8 cellular contexts compared by ENCODE assay signal in the genomic region with DNA sequence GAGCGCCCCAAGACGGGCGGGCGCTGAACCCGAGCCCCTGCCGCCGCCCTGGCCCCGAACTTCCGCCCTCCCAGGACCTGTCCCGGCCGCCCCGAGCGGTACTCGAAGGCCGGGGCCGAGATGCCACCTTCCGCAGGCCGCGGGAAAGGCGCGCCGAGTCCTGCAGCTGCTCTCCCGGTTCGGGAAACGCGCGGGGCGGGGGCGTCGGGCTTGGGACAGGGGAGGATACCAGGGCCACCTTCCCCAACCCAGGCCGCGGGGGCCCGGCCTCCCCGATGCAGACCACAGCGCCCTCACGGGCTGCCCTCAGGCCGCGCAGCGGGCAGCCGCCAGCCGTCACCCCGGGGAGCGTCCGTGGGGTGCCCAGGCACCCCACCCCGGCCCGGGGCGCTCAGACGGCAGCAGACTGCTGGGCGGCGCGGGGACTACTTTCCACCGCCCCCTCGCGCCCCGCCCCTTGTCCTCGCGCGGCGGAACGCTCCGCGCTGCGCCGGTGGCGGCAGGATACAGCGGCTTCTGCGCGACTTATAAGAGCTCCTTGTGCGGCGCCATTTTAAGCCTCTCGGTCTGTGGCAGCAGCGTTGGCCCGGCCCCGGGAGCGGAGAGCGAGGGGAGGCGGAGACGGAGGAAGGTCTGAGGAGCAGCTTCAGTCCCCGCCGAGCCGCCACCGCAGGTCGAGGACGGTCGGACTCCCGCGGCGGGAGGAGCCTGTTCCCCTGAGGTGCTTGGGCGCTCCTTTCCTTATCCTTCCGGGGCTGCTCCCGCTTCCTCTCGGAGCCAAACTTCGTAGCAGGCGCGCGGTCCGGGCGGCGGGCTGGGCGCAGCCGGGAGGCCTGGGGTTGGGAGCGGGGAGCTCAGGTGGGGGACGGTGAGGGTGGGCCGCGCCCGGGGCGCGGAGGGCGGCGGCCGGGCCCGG. TPM values are rescaled to one million over a fixed set of nuclear protein-coding genes. Genes with fewer than 3 reads are reported as not detected.
DNase-seq lines count a peak whose midpoint lies in the region; ATAC-seq and TF ChIP-seq lines count a peak whose summit lies in the region.

TSS of gene CTNNB1 (plus strand) at position 556 of the 916 bp plus-strand sequence. CDS start 24,564 bp downstream, outside the sequence.

- TF ChIP-seq POLR2A in testis (IDR thresholded peaks at IDR 0.05): peak; percentile 86

- H3K27ac Mint-ChIP-seq in H9: peak within 1 kb of the TSS; percentile 88 to 96 (median 93)
- peak within 1 kb of the TSS; percentile 98 for H3K27ac Mint-ChIP-seq in activated naive CD4-positive, alpha-beta T cell treated with anti-CD3 and anti-CD28 coated beads, Interleukin-2, amount 50 U/mL, for 24 hours

- H3K27me3 ChIP-seq in H9 (ENCODE audit: insufficient read depth, low read length) (no peaks in the 10 kb centered on the region), MG63 (no peaks in the 10 kb centered on the region), SK-N-SH (ENCODE audit: insufficient read depth) (peaks cover 4% of the 10 kb centered on the region; the same call in 1 of the 2 replicates), testis (no peaks in the 10 kb centered on the region)

- no peak within 1 kb of the TSS; the same call in 1 of the 2 replicates for H3K4ac ChIP-seq in H9 (ENCODE audit: low read depth, low read length)

- H3K79me2 ChIP-seq in H9 (ENCODE audit: insufficient read depth, low read length): peaks cover 30% of the 10 kb centered on the region; the same call in 1 of the 2 replicates
- H3K79me2 ChIP-seq in SK-N-SH (ENCODE audit: insufficient read depth): peaks cover 51% of the 10 kb centered on the region

- peak within 1 kb of the TSS; percentile 96 for H2BK120ac ChIP-seq in H9 (ENCODE audit: low read depth, low read length, poor library complexity, severe bottlenecking)

- WGBS in H9 (ENCODE audit: extremely low coverage, insufficient read length, low lambda C conversion rate): no CpG with 5 or more reads among the region's 112 CpGs
- WGBS in SK-N-SH (ENCODE audit: low lambda C conversion rate): 0% methylated on average over 18 of the region's 112 CpGs
- WGBS in testis, 2 donors: 0% methylated on average over 86 of the region's 112 CpGs; no CpG with 5 or more reads in 1 of the 2 donors

- TF ChIP-seq RAD21 in SK-N-SH (IDR thresholded peaks at IDR 0.05; ENCODE audit: low read length): no peak; the same call in 1 of the 2 replicates

- no peak within 1 kb of the TSS for H4K91ac ChIP-seq in H9 (ENCODE audit: insufficient read length, low read depth, low read length)

- no peaks in the 10 kb centered on the region for H3K36me3 ChIP-seq in MG63
- H3K36me3 ChIP-seq in SK-N-SH (replicated peaks in 1 of 2; ENCODE audit: control insufficient read depth in 1 of 2, insufficient read depth in 2 of 2, low read length in 1 of 2): no peaks in the 10 kb centered on the region
- H3K36me3 ChIP-seq in testis (ENCODE audit: low read depth, missing control alignments): no peaks in the 10 kb centered on the region

- H2AK5ac ChIP-seq in H9 (ENCODE audit: insufficient read length, low read length): no peak within 1 kb of the TSS

- no peaks in the 10 kb centered on the region for H3K9me3 Mint-ChIP-seq in H9
- no peaks in the 10 kb centered on the region for H3K9me3 Mint-ChIP-seq in activated naive CD4-positive, alpha-beta T cell treated with anti-CD3 and anti-CD28 coated beads, Interleukin-2, amount 50 U/mL, for 24 hours

- H2BK12ac ChIP-seq in H9 (ENCODE audit: insufficient read length, low read depth, low read length): peak within 1 kb of the TSS; percentile 87

- no peak within 1 kb of the TSS for H4K8ac ChIP-seq in H9 (replicated peaks; ENCODE audit: insufficient read length, low read depth, low read length)

- H3K23ac ChIP-seq in H9 (ENCODE audit: insufficient read length, low read depth, low read length): no peak within 1 kb of the TSS

- H2BK15ac ChIP-seq in H9 (ENCODE audit: low read depth, low read length): no peak within 1 kb of the TSS; the same call in 1 of the 2 replicates

- TF ChIP-seq CTCF in H9 (conservative IDR thresholded peaks at IDR 0.05) (no peak; the same call in 1 of the 3 replicates), SK-N-SH (IDR thresholded peaks at IDR 0.05) (0 out of 2 replicates have a peak, but pooled peaks have one; percentile 9), omental fat pad (IDR thresholded peaks at IDR 0.05) (no peak), testis (IDR thresholded peaks at IDR 0.05) (peak in 2 of 3 experiments; percentile 16 to 36)

- H3F3A ChIP-seq in SK-N-SH (replicated peaks; ENCODE audit: insufficient read depth): no peaks in the 10 kb centered on the region

- H3K4me1 ChIP-seq in H9 (ENCODE audit: insufficient read depth, low read length) (peaks cover 5% of the 10 kb centered on the region; the same call in 1 of the 2 replicates), SK-N-SH (ENCODE audit: control insufficient read depth in 1 of 2, insufficient read depth in 2 of 2, low read depth in 1 of 2, low read length in 1 of 2) (peaks cover 11 to 13% of the 10 kb centered on the region in 2 experiments; a peak in 3 of 4 replicates), testis (peaks cover 19% of the 10 kb centered on the region)

- no peak within 1 kb of the TSS for H3K56ac ChIP-seq in H9 (ENCODE audit: insufficient read length, low read depth, low read length)

- H3K79me1 ChIP-seq in H9 (ENCODE audit: insufficient read depth, low read depth, low read length, poor library complexity, severe bottlenecking): no peaks in the 10 kb centered on the region

- POLR2A ChIA-PET in SK-N-SH (lab: Yijun Ruan, JAX): interaction anchor here (0.5 to 2.8 kb wide), 28 partner anchors 9 to 693 kb away, joined by 3 to 34 read pairs (median 4); partner anchors contain the start of genes ZNF620 and ZNF621

- H3K9me3 ChIP-seq in H9 (ENCODE audit: control insufficient read depth, low read depth, low read length): no peaks in the 10 kb centered on the region
- H3K9me3 ChIP-seq in MG63: no peaks in the 10 kb centered on the region
- H3K9me3 ChIP-seq in SK-N-SH: no peaks in the 10 kb centered on the region
- no peaks in the 10 kb centered on the region for H3K9me3 ChIP-seq in testis

- peaks cover 3 to 9% (median 7%) of the 10 kb centered on the region in 3 experiments; a peak in 5 of 7 replicates for H3K36me3 Mint-ChIP-seq in H9 (ENCODE audit: insufficient read depth in 1 of 3, low read depth in 3 of 3)
- H3K36me3 Mint-ChIP-seq in activated naive CD4-positive, alpha-beta T cell treated with anti-CD3 and anti-CD28 coated beads, Interleukin-2, amount 50 U/mL, for 24 hours: no peaks in the 10 kb centered on the region

- peak within 1 kb of the TSS; percentile 94 for H4K5ac ChIP-seq in H9 (ENCODE audit: insufficient read length, low read depth, low read length)

- H3K27me3 Mint-ChIP-seq in H9 (ENCODE audit: low read depth): no peaks in the 10 kb centered on the region; the same call in 1 of the 2 replicates
- peaks cover under 1% of the 10 kb centered on the region for H3K27me3 Mint-ChIP-seq in activated naive CD4-positive, alpha-beta T cell treated with anti-CD3 and anti-CD28 coated beads, Interleukin-2, amount 50 U/mL, for 24 hours

- peak within 1 kb of the TSS; percentile 80 for H2AFZ ChIP-seq in H9 (ENCODE audit: low read length)
- peak within 1 kb of the TSS; percentile 95 for H2AFZ ChIP-seq in SK-N-SH (ENCODE audit: low read depth)

- H3K27ac ChIP-seq in H9 (ENCODE audit: insufficient read length, low read depth, low read length): peak within 1 kb of the TSS; percentile 84
- H3K27ac ChIP-seq in SK-N-SH (ENCODE audit: low read depth in 2 of 2, low read length in 1 of 2): peak within 1 kb of the TSS; percentile 90 to 97
- H3K27ac ChIP-seq in testis: peak within 1 kb of the TSS; percentile 98 to 99

- H3K9ac ChIP-seq in H9 (ENCODE audit: extremely low read depth, insufficient read length, low read length): peak within 1 kb of the TSS; percentile 99
- H3K9ac ChIP-seq in SK-N-SH: peak within 1 kb of the TSS; percentile 99

- no peaks in the 10 kb centered on the region for H3K9me2 ChIP-seq in SK-N-SH

- peak in 1 of 2 experiments; percentile 59; a peak in 1 of 4 replicates for TF ChIP-seq EP300 in SK-N-SH (IDR thresholded peaks at IDR 0.05; ENCODE audit: borderline replicate concordance in 1 of 2, low read depth in 1 of 2, low read length in 1 of 2)

- DNase-seq in GF-D8 (lab: John Stamatoyannopoulos, UW) (peak; percentile 60), H9 (peak; percentile 88), MG63 (peak; percentile 86), SK-N-SH (peak; percentile 90), glomerular endothelial cell (ENCODE audit: extremely low read depth, low read depth, low spot score) (peak; percentile 39), omental fat pad (ENCODE audit: low spot score) (peak; percentile 86), testis (peak; percentile 96)

- H3K18ac ChIP-seq in H9 (ENCODE audit: insufficient read length, low read depth, low read length): peak within 1 kb of the TSS; percentile 100

- peak within 1 kb of the TSS; percentile 83 for H3T11ph ChIP-seq in H9 (ENCODE audit: low read length)

- peak; percentile 96 for ATAC-seq in omental fat pad (ENCODE audit: low FRiP score)

- peak within 1 kb of the TSS; percentile 85 for H2BK5ac ChIP-seq in H9 (ENCODE audit: insufficient read length, low read length)

- peak within 1 kb of the TSS; percentile 84 to 93 for H3K4me3 Mint-ChIP-seq in H9
- peak within 1 kb of the TSS; percentile 98 for H3K4me3 Mint-ChIP-seq in activated naive CD4-positive, alpha-beta T cell treated with anti-CD3 and anti-CD28 coated beads, Interleukin-2, amount 50 U/mL, for 24 hours

- H4K20me1 ChIP-seq in H9 (ENCODE audit: control insufficient read depth, insufficient read depth, insufficient read length) (no peaks in the 10 kb centered on the region), SK-N-SH (ENCODE audit: insufficient read depth) (peaks cover 43% of the 10 kb centered on the region)

- H3K23me2 ChIP-seq in H9 (ENCODE audit: insufficient read length, low read depth, low read length, poor library complexity, severe bottlenecking): peaks cover 22% of the 10 kb centered on the region

- intact Hi-C loops in testis (cut with DNase I; ENCODE audit: low total_unique reads): no loop called here

- peak within 1 kb of the TSS; percentile 81 for H3K4me3 ChIP-seq in MG63
- H3K4me3 ChIP-seq in SK-N-SH (ENCODE audit: low read depth in 2 of 2, low read length in 1 of 2): peak within 1 kb of the TSS; percentile 85 to 97
- peak within 1 kb of the TSS; percentile 97 to 98 for H3K4me3 ChIP-seq in testis

- H3K4me2 ChIP-seq in H9 (ENCODE audit: insufficient read depth, insufficient read length, low read length) (peak within 1 kb of the TSS; percentile 95), SK-N-SH (peak within 1 kb of the TSS; percentile 81)

- H3K14ac ChIP-seq in H9 (ENCODE audit: insufficient read depth, low read length): peak within 1 kb of the TSS; percentile 100

- H3K4me1 Mint-ChIP-seq in H9: peaks cover 28 to 38% of the 10 kb centered on the region in 2 experiments
- H3K4me1 Mint-ChIP-seq in activated naive CD4-positive, alpha-beta T cell treated with anti-CD3 and anti-CD28 coated beads, Interleukin-2, amount 50 U/mL, for 24 hours: peaks cover 37% of the 10 kb centered on the region

- H2BK20ac ChIP-seq in H9 (ENCODE audit: low read depth, low read length, poor library complexity, severe bottlenecking): peak within 1 kb of the TSS; percentile 84

- CTCF ChIA-PET in SK-N-SH (lab: Yijun Ruan, JAX): interaction anchor here (0.7 to 6.5 kb wide), 7 partner anchors 11 to 616 kb away, joined by 3 to 61 read pairs (median 3); no protein-coding TSS in a partner anchor

RNA-seq across cellular contexts. Expression of gene CTNNB1, which starts in this region (rescaled TPM):
- total RNA-seq in H9 (2021) (500 and 505 TPM in 2 replicates), glomerular endothelial cell (606 and 834 TPM in 2 replicates), omental fat pad (100 to 1,000 TPM; 379 to 659 (median 437) TPM), testis (100 to 1,000 TPM; 293 to 379 TPM)
- total RNA-seq in MG63 (2014; rRNA removed; shearing (Covaris generic); ENCODE audit: low replicate concordance): 129 and 147 TPM in 2 replicates
- polyA plus RNA-seq in SK-N-SH (2012; rRNA removed) (178 and 279 TPM in 2 replicates), testis (ENCODE audit: insufficient read depth, low read depth, low replicate concordance) (146 TPM)
- polyA plus RNA-seq in SK-N-SH (2012; cell fraction: cytosol; rRNA removed): 139 and 171 TPM in 2 replicates
- 331 and 398 TPM in 2 replicates for polyA plus RNA-seq in SK-N-SH (2012; cell fraction: nucleus; rRNA removed)

Comparison
In these comparisons a context has a peak if more than half of its experiments do, and no peak if none do; other contexts are left out.
1. Peak in every context shown above with its lines: DNase-seq, ATAC-seq, H3K4me3 ChIP-seq and H3K27ac ChIP-seq.
2. DNase-seq: peak in every context shown above with its lines; median percentile 96 in testis; 90 in SK-N-SH; 88 in H9; 86 in MG63; 86 in omental fat pad; 60 in GF-D8; 39 in glomerular endothelial cell.
3. CTCF ChIP-seq: peak in SK-N-SH (single experiment) and testis (2 of 3); none in H9 (single experiment) and omental fat pad (0 of 3).